In genomic region chr5:89117131-89117644, GRCh38 we compare ENCODE assay signal across 10 cellular contexts.
DNase-seq lines count a peak whose midpoint lies in the region; ATAC-seq, FAIRE-seq and TF ChIP-seq lines count a peak whose summit lies in the region.
"Had no signal": no experiment of that assay in that cellular context is flagged by ENCODE, and none has a peak within 500 bp of the region (broad histone marks: within the 10 kb centered on the region; RNA-seq: fewer than 3 reads in every experiment).

No MANE protein-coding gene starts in this region.

- no peak overlapping the region for H3K9ac ChIP-seq in K562 (ENCODE audit: insufficient read depth in 1 of 2, low read depth in 2 of 2, low read length in 2 of 2)

- no peak overlapping the region for H3K4me2 ChIP-seq in K562 (ENCODE audit: insufficient read depth, low read length)

- H3K79me2 ChIP-seq in K562 (ENCODE audit: control insufficient read depth, insufficient read depth, low read length): no peaks in the 10 kb centered on the region

- no peaks in the 10 kb centered on the region for H4K20me1 ChIP-seq in K562 (replicated peaks; ENCODE audit: control insufficient read depth, insufficient read depth, low read length)

- no peaks in the 10 kb centered on the region for H3K27me3 ChIP-seq in K562 (ENCODE audit: control insufficient read depth in 2 of 2, insufficient read depth in 2 of 2, low read length in 2 of 2)

- no peaks in the 10 kb centered on the region for H3K9me1 ChIP-seq in K562 (ENCODE audit: control insufficient read depth, insufficient read depth, low read length)

- H3K9me3 ChIP-seq in K562 (replicated peaks; ENCODE audit: control insufficient read depth, insufficient read depth, low read depth, low read length): no peaks in the 10 kb centered on the region; the same call in 1 of the 2 replicates

- CTCF ChIA-PET in K562 (lab: Yijun Ruan, JAX; ENCODE audit: low intra/inter-chr PET ratio): no interaction called here

- TF ChIP-seq CTCF in GM12864 (IDR thresholded peaks at IDR 0.05; ENCODE audit: low read depth, low read length, missing control alignments): no peak
- TF ChIP-seq CTCF in K562 (IDR thresholded peaks at IDR 0.05 in 2 of 3, conservative IDR thresholded peaks at IDR 0.05 in 1 of 3; ENCODE audit: insufficient read depth in 2 of 3, low read depth in 1 of 3, low read length in 3 of 3): no peak

- 12% methylated on average over 1 of the region's 1 CpG for WGBS in K562 (ENCODE audit: insufficient coverage, low coverage, missing lambda C conversion rate)

- in situ Hi-C loops in K562 (cut with MboI): no loop called here

- no peak for TF ChIP-seq POLR2A in K562 (conservative IDR thresholded peaks at IDR 0.05)

- no TSS peak for BruUV-seq in K562 (replicated peaks; lab: Mats Ljungman, UMichigan)

- no peaks in the 10 kb centered on the region; a peak in 2 of 5 replicates for H3K4me1 ChIP-seq in K562 (replicated peaks in 1 of 2; ENCODE audit: control insufficient read depth in 2 of 2, insufficient read depth in 2 of 2, low read length in 2 of 2)

- FAIRE-seq in K562 (lab: Jason Lieb, UNC): peak; percentile 6

- no peak overlapping the region for H3K27ac ChIP-seq in K562 (ENCODE audit: extremely low read depth, low read depth, low read length)

- H2AFZ ChIP-seq in K562 (ENCODE audit: low read depth, low read length): no peak overlapping the region

- peak; percentile 13 for DNase-seq in GM12864 (ENCODE audit: low read depth)
- peak in 2 of 4 experiments; percentile 21 to 34 for DNase-seq in K562 (ENCODE audit: extremely low read depth in 1 of 4, low spot score in 3 of 4)
- no peak for DNase-seq in activated CD4-positive, alpha-beta T cell treated with anti-CD3 and anti-CD28 coated beads for 4 hours
- no peak for DNase-seq in NCI-H510A treated with DMSO at 0.1 percent for 48 hours (lab: John Stamatoyannopoulos, UW)
- no peak for DNase-seq in SKM-1 treated with dmso at 0.1 percent for 144 hours (lab: John Stamatoyannopoulos, UW; ENCODE audit: unreplicated experiment)
- DNase-seq in activated CD4-positive, alpha-beta T cell treated with anti-CD3 and anti-CD28 coated beads for 1 hour: no peak
- DNase-seq: activated naive CD8-positive, alpha-beta T cell treated with anti-CD3 and anti-CD28 coated beads, Interleukin-2, amount 10 ng/mL, durations not matched to agents 7 days and 5 days; C1 segment of cervical spinal cord had no signal

- H3K4me3 ChIP-seq in GM12864 (ENCODE audit: low read depth, low read length) (no peak overlapping the region), K562 (no peak overlapping the region)

- no peaks in the 10 kb centered on the region for H3K36me3 ChIP-seq in K562 (ENCODE audit: control insufficient read depth, insufficient read depth, low read length)

- ATAC-seq in GM21390 (IDR thresholded peaks at IDR 0.05; ENCODE audit: unreplicated experiment): peak; percentile 88
- peak; percentile 96 for ATAC-seq in HG03354 (IDR thresholded peaks at IDR 0.05; ENCODE audit: poor library complexity, severe bottlenecking, unreplicated experiment)
- ATAC-seq in K562: no peak

- POLR2A ChIA-PET in K562 (lab: Yijun Ruan, JAX): no interaction called here

- no peak for TF ChIP-seq RAD21 in K562 (CRISPR knock-in tag; conservative IDR thresholded peaks at IDR 0.05 in 1 of 2, IDR thresholded peaks at IDR 0.05 in 1 of 2)

- intact Hi-C loops in K562 (cut with micrococcal nuclease): no loop called here

- TF ChIP-seq EP300 in K562 (IDR thresholded peaks at IDR 0.05; ENCODE audit: low read length): no peak

TF ChIP-seq in K562, 482 proteins besides CTCF, POLR2A, EP300 and RAD21:
- no peak for TF ChIP-seq ARID4B (CRISPR knock-in tag; IDR thresholded peaks at IDR 0.05)
- no peak for TF ChIP-seq ETS1 (conservative IDR thresholded peaks at IDR 0.05; ENCODE audit: control insufficient read depth, low read depth, low read length)
- TF ChIP-seq ZNF253 (CRISPR knock-in tag; conservative IDR thresholded peaks at IDR 0.05): no peak
- no peak for TF ChIP-seq LCOR (CRISPR knock-in tag; IDR thresholded peaks at IDR 0.05)
- TF ChIP-seq ZNF561 (CRISPR knock-in tag; conservative IDR thresholded peaks at IDR 0.05): no peak
- TF ChIP-seq TFAM (CRISPR knock-in tag; conservative IDR thresholded peaks at IDR 0.05): no peak
- no peak for TF ChIP-seq CEBPB (tag; IDR thresholded peaks at IDR 0.05)
- TF ChIP-seq SMARCB1 (IDR thresholded peaks at IDR 0.05; ENCODE audit: insufficient read length, low read depth): no peak
- TF ChIP-seq ZHX1 (conservative IDR thresholded peaks at IDR 0.05; ENCODE audit: low read length): no peak
- TF ChIP-seq THRA (IDR thresholded peaks at IDR 0.05): no peak
- no peak for TF ChIP-seq ETV5 (CRISPR knock-in tag; IDR thresholded peaks at IDR 0.05; ENCODE audit: low read depth)
- TF ChIP-seq CCAR2 (IDR thresholded peaks at IDR 0.05; ENCODE audit: low read depth, low read length): no peak
- no peak for TF ChIP-seq ZNF384 (IDR thresholded peaks at IDR 0.05; ENCODE audit: low read depth, low read length)
- no peak for TF ChIP-seq MAFG (tag; conservative IDR thresholded peaks at IDR 0.05)
- TF ChIP-seq PCBP1 (IDR thresholded peaks at IDR 0.05; ENCODE audit: low read depth, low read length, poor library complexity, severe bottlenecking): no peak
